In the genomic region with DNA sequence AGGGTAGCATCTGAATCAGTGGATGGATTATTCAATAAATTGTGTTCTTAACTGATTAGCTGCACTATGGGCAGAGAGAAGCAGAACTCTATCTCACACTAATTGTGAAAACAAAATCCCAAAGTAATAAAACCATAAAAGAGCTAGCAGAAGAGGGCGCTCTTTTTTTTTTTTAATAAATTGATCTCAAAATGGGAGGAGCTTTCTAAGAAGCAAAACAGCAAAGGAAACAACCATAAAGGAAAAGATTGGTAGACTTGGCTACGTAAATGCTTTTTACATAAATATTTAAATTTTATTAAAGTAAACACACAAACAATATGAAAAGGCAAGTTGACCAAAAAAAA, we compare ENCODE assay signal across 9 cellular contexts. TPM values are rescaled to one million over a fixed set of nuclear protein-coding genes. Genes with fewer than 3 reads are reported as not detected.
DNase-seq lines count a peak whose midpoint lies in the region; ATAC-seq and TF ChIP-seq lines count a peak whose summit lies in the region.
"Had no signal": no experiment of that assay in that cellular context is flagged by ENCODE, and none has a peak within 500 bp of the region (broad histone marks: within the 10 kb centered on the region; RNA-seq: fewer than 3 reads in every experiment).

No MANE protein-coding gene starts in this region.

- no peak overlapping the region for H3K27ac ChIP-seq in 22Rv1

- no peak overlapping the region for H3K27ac Mint-ChIP-seq in mesothelial cell of epicardium

- no peak overlapping the region for H3K4me3 ChIP-seq in astrocyte of the cerebellum (ENCODE audit: low read depth, low read length)
- H3K4me3 ChIP-seq: HAP-1 had no signal

- no peak overlapping the region for H3K4me3 Mint-ChIP-seq in mesothelial cell of epicardium

- no peaks in the 10 kb centered on the region for H3K9me3 Mint-ChIP-seq in mesothelial cell of epicardium

- no peaks in the 10 kb centered on the region for H3K27me3 Mint-ChIP-seq in mesothelial cell of epicardium (ENCODE audit: low read depth)

- H3K36me3 Mint-ChIP-seq in mesothelial cell of epicardium: no peaks in the 10 kb centered on the region

- peaks cover 57% of the 10 kb centered on the region for H3K4me1 Mint-ChIP-seq in mesothelial cell of epicardium

- TF ChIP-seq CTCF in 22Rv1 (IDR thresholded peaks at IDR 0.05) (peak; percentile 68), astrocyte of the cerebellum (IDR thresholded peaks at IDR 0.05; ENCODE audit: low read depth, low read length, missing control alignments) (peak; percentile 14), mesothelial cell of epicardium (IDR thresholded peaks at IDR 0.05; ENCODE audit: unreplicated experiment) (peak; percentile 40)

- ATAC-seq in HG02938 (IDR thresholded peaks at IDR 0.05; ENCODE audit: unreplicated experiment) (no peak), HG02798 (IDR thresholded peaks at IDR 0.05; ENCODE audit: poor library complexity, unreplicated experiment) (no peak)

- in situ Hi-C loops in G401 (cut with HindIII; ENCODE audit: low sequenced_read_pairs): no loop called here
- in situ Hi-C loops in astrocyte of the cerebellum (cut with HindIII; ENCODE audit: low sequenced_read_pairs): no loop called here

- DNase-seq in G401 (ENCODE audit: low spot score) (peak; percentile 20), NCI-H2196 treated with DMSO at 0.1 percent for 48 hours (lab: John Stamatoyannopoulos, UW; ENCODE audit: unreplicated experiment) (peak; percentile 63), astrocyte of the cerebellum (ENCODE audit: low read depth) (no peak), mesothelial cell of epicardium (ENCODE audit: low spot score in 2 of 2, unreplicated experiment in 2 of 2) (no peak)
- DNase-seq in activated CD4-positive, CD25-positive, alpha-beta regulatory T cell treated with anti-CD3 and anti-CD28 coated beads, Interleukin-2, amount 50 U/mL, for 72 hours: no peak

RNA-seq across cellular contexts. Expression of a gene that starts 1.5 kb away (rescaled TPM):
- total RNA-seq in G401 (2014; rRNA removed; shearing (Covaris generic)): 105 and 126 TPM in 2 replicates
- 60.9 to 70.5 TPM (median 67.8 TPM) in 3 replicates for total RNA-seq in mesothelial cell of epicardium

RNA-seq across cellular contexts. Expression of a gene that starts 6.7 kb away (rescaled TPM):
- 46.5 and 75.4 TPM in 2 replicates for total RNA-seq in G401 (2014; rRNA removed; shearing (Covaris generic))
- total RNA-seq in mesothelial cell of epicardium: 52.3 to 55.1 TPM (median 52.4 TPM) in 3 replicates

Comparison
In these comparisons a context has a peak if more than half of its experiments do, and no peak if none do; other contexts are left out.
1. CTCF ChIP-seq: peak in every context shown above with its lines; median percentile 68 in 22Rv1; 40 in mesothelial cell of epicardium; 14 in astrocyte of the cerebellum.
2. DNase-seq: peak in G401 (single experiment) and NCI-H2196 treated with DMSO at 0.1 percent for 48 hours (single experiment); none in astrocyte of the cerebellum (single experiment), mesothelial cell of epicardium (0 of 2) and activated CD4-positive, CD25-positive, alpha-beta regulatory T cell treated with anti-CD3 and anti-CD28 coated beads, Interleukin-2, amount 50 U/mL, for 72 hours (single experiment).